3 cellular contexts compared by ENCODE assay signal in genomic region chr17:42345396-42346078, GRCh38.
TF ChIP-seq lines count a peak whose summit lies in the region.

No MANE protein-coding gene starts in this region.

TF ChIP-seq in GM23338, 12 proteins besides CTCF, POLR2A, EP300 and RAD21 (continues in another document):
- no peak for TF ChIP-seq ZNF331 (CRISPR knock-in tag; IDR thresholded peaks at IDR 0.05; ENCODE audit: low read depth)
- no peak for TF ChIP-seq EZH2 (IDR thresholded peaks at IDR 0.05; ENCODE audit: low read depth, unreplicated experiment)
- no peak for TF ChIP-seq REST (IDR thresholded peaks at IDR 0.05; ENCODE audit: unreplicated experiment)

TF ChIP-seq in K562, 482 proteins besides CTCF, POLR2A, EP300 and RAD21:
- TF ChIP-seq FOXJ3 (CRISPR knock-in tag; IDR thresholded peaks at IDR 0.05) = no peak
- TF ChIP-seq PRMT5 (CRISPR knock-in tag; IDR thresholded peaks at IDR 0.05) = no peak
- TF ChIP-seq HES1 (IDR thresholded peaks at IDR 0.05; ENCODE audit: low read depth) = no peak
- TF ChIP-seq TOE1 (IDR thresholded peaks at IDR 0.05; ENCODE audit: borderline replicate concordance) = no peak
- TF ChIP-seq TOE1 (CRISPR knock-in tag; IDR thresholded peaks at IDR 0.05; ENCODE audit: borderline replicate concordance, low read depth) = no peak
- no peak for TF ChIP-seq ETV1 (tag; conservative IDR thresholded peaks at IDR 0.05; ENCODE audit: low read depth)
- no peak for TF ChIP-seq CHD4 (IDR thresholded peaks at IDR 0.05; ENCODE audit: insufficient read depth, insufficient replicate concordance, low read depth, low read length, poor library complexity, severe bottlenecking)
- TF ChIP-seq PTTG1 (tag; IDR thresholded peaks at IDR 0.05; ENCODE audit: low read depth) = no peak
- TF ChIP-seq ZNF274 (IDR thresholded peaks at IDR 0.05; ENCODE audit: borderline replicate concordance, low read depth, low read length) = no peak
- no peak for TF ChIP-seq ZNF280A (IDR thresholded peaks at IDR 0.05; ENCODE audit: low read depth, partially characterized antibody)
- no peak for TF ChIP-seq TGIF2 (CRISPR knock-in tag; IDR thresholded peaks at IDR 0.05)
- no peak for TF ChIP-seq ZNF76 (CRISPR knock-in tag; IDR thresholded peaks at IDR 0.05; ENCODE audit: borderline replicate concordance)

TF ChIP-seq in neural cell, 6 proteins besides CTCF, POLR2A, EP300 and RAD21:
- no peak for TF ChIP-seq REST (IDR thresholded peaks at IDR 0.05; ENCODE audit: borderline replicate concordance)
- TF ChIP-seq EZH2 (IDR thresholded peaks at IDR 0.05; ENCODE audit: borderline replicate concordance, insufficient read depth, low read length, poor library complexity, severe bottlenecking) = no peak
- no peak for TF ChIP-seq MXI1 (conservative IDR thresholded peaks at IDR 0.05; ENCODE audit: poor library complexity, severe bottlenecking)
- no peak for TF ChIP-seq SMC3 (conservative IDR thresholded peaks at IDR 0.05; ENCODE audit: poor library complexity)
- no peak for TF ChIP-seq TAF1 (IDR thresholded peaks at IDR 0.05; ENCODE audit: low read depth)
- no peak for TF ChIP-seq POLR2AphosphoS5 (IDR thresholded peaks at IDR 0.05)
TF ChIP-seq in neural cell: peak in this region for 0.
